2 cellular contexts compared by ENCODE assay signal in genomic region chr2:46844443-46844842, GRCh38.
TF ChIP-seq lines count a peak whose summit lies in the region.

No MANE protein-coding gene starts in this region.

TF ChIP-seq in SK-N-SH treated with all-trans-retinoic acid at 6 μM for 48 hours, 23 proteins besides CTCF, POLR2A, EP300 and RAD21 (continued from another document):
- TF ChIP-seq TSHZ2 (CRISPR knock-in tag; IDR thresholded peaks at IDR 0.05) = no peak
TF ChIP-seq in SK-N-SH treated with all-trans-retinoic acid at 6 μM for 48 hours: peak in this region for 1.

TF ChIP-seq in SK-N-SH, 30 proteins besides CTCF, POLR2A, EP300 and RAD21 (continued from another document):
- TF ChIP-seq TAF1 (IDR thresholded peaks at IDR 0.05; ENCODE audit: borderline replicate concordance, low read depth, low read length) (no peak), RFX5 (IDR thresholded peaks at IDR 0.05; ENCODE audit: low read length) (no peak), GATA2 (CRISPR knock-in tag; IDR thresholded peaks at IDR 0.05) (no peak), PBX3 (IDR thresholded peaks at IDR 0.05) (no peak), FOSL2 (IDR thresholded peaks at IDR 0.05; ENCODE audit: borderline replicate concordance, low read depth) (no peak), ZBTB33 (IDR thresholded peaks at IDR 0.05; ENCODE audit: borderline replicate concordance, low read depth) (no peak), USF1 (IDR thresholded peaks at IDR 0.05; ENCODE audit: borderline replicate concordance, low read depth) (no peak), TEAD4 (IDR thresholded peaks at IDR 0.05; ENCODE audit: borderline replicate concordance, insufficient read depth) (no peak), RCOR1 (IDR thresholded peaks at IDR 0.05; ENCODE audit: low read length) (no peak), RXRA (IDR thresholded peaks at IDR 0.05; ENCODE audit: borderline replicate concordance, low read depth) (no peak), SIN3A (IDR thresholded peaks at IDR 0.05; ENCODE audit: borderline replicate concordance, low read depth, low read length) (no peak), TCF12 (IDR thresholded peaks at IDR 0.05) (no peak)
